In the genomic region with DNA sequence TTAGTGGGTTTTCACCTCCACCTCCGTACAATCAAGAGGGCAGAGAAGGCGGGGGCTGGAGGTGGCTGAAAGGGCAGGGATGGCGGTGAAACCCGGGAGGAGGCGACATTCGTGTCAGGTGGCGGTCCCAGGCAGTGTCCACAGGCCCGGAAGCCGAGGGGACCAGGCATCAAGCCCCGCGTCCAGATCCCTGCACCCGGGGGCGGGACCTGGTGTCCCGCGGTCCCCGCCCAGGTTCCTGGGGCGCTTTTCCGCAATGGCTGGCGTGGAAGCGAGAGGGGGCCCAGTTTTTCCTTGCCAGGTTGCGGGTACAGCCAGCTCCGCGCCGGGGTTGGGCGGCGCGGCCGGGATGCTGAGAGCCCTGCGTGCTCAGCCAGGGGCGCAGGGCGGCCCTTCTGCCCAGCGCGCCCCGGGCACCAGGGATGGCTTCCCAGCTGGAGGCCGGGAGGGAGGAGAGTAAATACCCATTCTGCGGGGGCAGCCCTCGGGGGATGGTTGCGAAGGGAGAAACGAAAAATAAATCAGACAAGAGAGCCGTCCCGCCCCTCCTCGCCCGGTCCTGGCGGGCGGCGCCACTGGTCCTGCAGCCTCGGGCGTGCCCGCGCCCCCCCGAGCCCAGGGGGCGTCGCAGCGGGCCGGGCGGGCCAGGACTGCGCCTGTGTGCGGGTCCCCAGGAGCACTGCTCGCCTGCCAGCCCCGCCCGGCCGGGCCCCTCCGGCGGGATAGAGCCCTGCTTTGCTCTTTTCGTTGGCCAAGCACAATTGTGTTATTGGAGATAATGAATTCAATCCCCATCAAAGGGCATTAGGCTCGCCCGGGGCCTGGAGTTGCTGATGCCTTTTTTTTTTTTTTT, we compare ENCODE assay signal across 11 cellular contexts. TPM values are rescaled to one million over a fixed set of nuclear protein-coding genes. Genes with fewer than 3 reads are reported as not detected.
A peak's percentile ranks its signal among the peaks of the same experiment; 100 is the strongest.
DNase-seq lines count a peak whose midpoint lies in the region; ATAC-seq and TF ChIP-seq lines count a peak whose summit lies in the region.
"Had no signal": no experiment of that assay in that cellular context is flagged by ENCODE, and none has a peak within 500 bp of the region (broad histone marks: within the 10 kb centered on the region; RNA-seq: fewer than 3 reads in every experiment).

No MANE protein-coding gene starts in this region.

- H3K36me3 ChIP-seq in mammary epithelial cell (ENCODE audit: insufficient read depth, low read length), result no peaks in the 10 kb centered on the region
- no peaks in the 10 kb centered on the region for H3K36me3 ChIP-seq in mucosa of stomach (ENCODE audit: control insufficient read depth, insufficient read depth, low read length)
- no peaks in the 10 kb centered on the region for H3K36me3 ChIP-seq in BE2C

- no peaks in the 10 kb centered on the region for H3K79me2 ChIP-seq in mammary epithelial cell (ENCODE audit: insufficient read depth, low read length)

- H4K20me1 ChIP-seq in mammary epithelial cell (ENCODE audit: insufficient read depth, low read length), result no peaks in the 10 kb centered on the region

- H2AFZ ChIP-seq in mammary epithelial cell (ENCODE audit: low read depth, low read length), result no peak overlapping the region

- no peak for TF ChIP-seq CTCF in mammary epithelial cell (conservative IDR thresholded peaks at IDR 0.05 in 1 of 2, IDR thresholded peaks at IDR 0.05 in 1 of 2; ENCODE audit: extremely low read depth in 1 of 2, insufficient read depth in 1 of 2, low read depth in 1 of 2, low read length in 2 of 2)
- no peak for TF ChIP-seq CTCF in BE2C (IDR thresholded peaks at IDR 0.05; ENCODE audit: low read depth, low read length)

- H3K4me2 ChIP-seq in mammary epithelial cell (ENCODE audit: insufficient read depth, low read depth, low read length), result peak overlapping the region; percentile 20

- no TSS peak for BruUV-seq in mammary epithelial cell (replicated peaks; lab: Mats Ljungman, UMichigan)

- intact Hi-C loops in mammary epithelial cell (cut with micrococcal nuclease), result no loop called here
- intact Hi-C loops in activated CD4-positive, alpha-beta memory T cell treated with anti-CD3 and anti-CD28 coated beads for 36 hours (cut with micrococcal nuclease), result no loop called here

- no peak for ATAC-seq in HG03097 (IDR thresholded peaks at IDR 0.05; ENCODE audit: low FRiP score, unreplicated experiment)
- ATAC-seq: activated CD4-positive, CD25-positive, alpha-beta regulatory T cell treated with anti-CD3 and anti-CD28 coated beads, Interleukin-2, amount 50 U/mL, for 24 hours; stimulated activated naive B cell treated with anti-CD40 and anti-IgM and Interleukin-4, amounts not matched to agents 10 μg/mL and 1 μg/mL and 100 μg/mL, for 72 hours had no signal

- no peaks in the 10 kb centered on the region for H3K9me3 Mint-ChIP-seq in activated CD4-positive, alpha-beta memory T cell treated with anti-CD3 and anti-CD28 coated beads for 36 hours
- H3K9me3 Mint-ChIP-seq in activated naive CD4-positive, alpha-beta T cell treated with anti-CD3 and anti-CD28 coated beads, Interleukin-2, amount 10 ng/mL, durations not matched to agents 7 days and 5 days, result no peaks in the 10 kb centered on the region
- H3K9me3 Mint-ChIP-seq: nephron; stimulated activated naive B cell treated with anti-CD40 and anti-IgM and Interleukin-4, amounts not matched to agents 10 μg/mL and 1 μg/mL and 100 μg/mL, for 72 hours had no signal

- H3K27ac Mint-ChIP-seq in activated CD4-positive, alpha-beta memory T cell treated with anti-CD3 and anti-CD28 coated beads for 36 hours, result no peak overlapping the region
- no peak overlapping the region for H3K27ac Mint-ChIP-seq in activated naive CD4-positive, alpha-beta T cell treated with anti-CD3 and anti-CD28 coated beads, Interleukin-2, amount 10 ng/mL, durations not matched to agents 7 days and 5 days
- H3K27ac Mint-ChIP-seq: nephron; stimulated activated naive B cell treated with anti-CD40 and anti-IgM and Interleukin-4, amounts not matched to agents 10 μg/mL and 1 μg/mL and 100 μg/mL, for 72 hours had no signal

- POLR2A ChIA-PET in activated CD4-positive, alpha-beta memory T cell treated with anti-CD3 and anti-CD28 coated beads for 36 hours (lab: Charles Lee), result no interaction called here

- peaks cover 4% of the 10 kb centered on the region for H3K9me3 ChIP-seq in mammary epithelial cell (replicated peaks; ENCODE audit: insufficient read depth, low read length)
- no peaks in the 10 kb centered on the region for H3K9me3 ChIP-seq in mucosa of stomach (ENCODE audit: control insufficient read depth, low read length)
- no peaks in the 10 kb centered on the region for H3K9me3 ChIP-seq in BE2C

- no peak overlapping the region for H3K27ac ChIP-seq in mammary epithelial cell (ENCODE audit: insufficient read depth, low read depth, low read length)

- CTCF ChIA-PET in mammary epithelial cell (lab: Charles Lee; ENCODE audit: low non-redundant PET), result no interaction called here
- CTCF ChIA-PET in activated CD4-positive, alpha-beta memory T cell treated with anti-CD3 and anti-CD28 coated beads for 36 hours (lab: Charles Lee), result no interaction called here
- CTCF ChIA-PET in activated naive CD4-positive, alpha-beta T cell treated with anti-CD3 and anti-CD28 coated beads, Interleukin-2, amount 10 ng/mL, durations not matched to agents 7 days and 5 days (lab: Charles Lee), result no interaction called here

- peaks cover 4% of the 10 kb centered on the region for H3K36me3 Mint-ChIP-seq in activated CD4-positive, alpha-beta memory T cell treated with anti-CD3 and anti-CD28 coated beads for 36 hours
- no peaks in the 10 kb centered on the region for H3K36me3 Mint-ChIP-seq in activated naive CD4-positive, alpha-beta T cell treated with anti-CD3 and anti-CD28 coated beads, Interleukin-2, amount 10 ng/mL, durations not matched to agents 7 days and 5 days
- H3K36me3 Mint-ChIP-seq: stimulated activated naive B cell treated with anti-CD40 and anti-IgM and Interleukin-4, amounts not matched to agents 10 μg/mL and 1 μg/mL and 100 μg/mL, for 72 hours had no signal

- dilution Hi-C loops in mammary epithelial cell (cut with HindIII; ENCODE audit: low sequenced_read_pairs), result no loop called here

- 24% methylated on average over 9 of the region's 67 CpGs for WGBS in mammary epithelial cell (ENCODE audit: low coverage, missing lambda C conversion rate)

- peaks cover 43% of the 10 kb centered on the region for H3K27me3 Mint-ChIP-seq in activated CD4-positive, alpha-beta memory T cell treated with anti-CD3 and anti-CD28 coated beads for 36 hours
- peaks cover 53% of the 10 kb centered on the region for H3K27me3 Mint-ChIP-seq in activated naive CD4-positive, alpha-beta T cell treated with anti-CD3 and anti-CD28 coated beads, Interleukin-2, amount 10 ng/mL, durations not matched to agents 7 days and 5 days

- peak; percentile 77 for DNase-seq in DMS53 (lab: John Stamatoyannopoulos, UW)
- DNase-seq in NCI-H2029 (lab: John Stamatoyannopoulos, UW), result peak; percentile 77
- DNase-seq in mammary epithelial cell, result no peak
- DNase-seq in activated CD4-positive, alpha-beta memory T cell treated with anti-CD3 and anti-CD28 coated beads for 36 hours, result no peak
- DNase-seq in BE2C, result no peak
- no peak for DNase-seq in activated naive CD4-positive, alpha-beta T cell treated with anti-CD3 and anti-CD28 coated beads, Interleukin-2, amount 10 ng/mL, durations not matched to agents 7 days and 5 days
- DNase-seq: stimulated activated naive B cell treated with anti-CD40 and anti-IgM and Interleukin-4, amounts not matched to agents 10 μg/mL and 1 μg/mL and 100 μg/mL, for 72 hours had no signal

- H3K4me1 ChIP-seq in mammary epithelial cell (ENCODE audit: insufficient read depth, low read length), result peaks cover 24% of the 10 kb centered on the region
- peaks cover 15% of the 10 kb centered on the region for H3K4me1 ChIP-seq in mucosa of stomach (ENCODE audit: control insufficient read depth, insufficient read depth, low read length)
- H3K4me1 ChIP-seq in BE2C, result no peaks in the 10 kb centered on the region

- in situ Hi-C loops in mammary epithelial cell (cut with MboI; ENCODE audit: low sequenced_read_pairs in 2 of 2), result no loop called here

- H3K27me3 ChIP-seq in mammary epithelial cell (ENCODE audit: insufficient read depth, low read length) (peaks cover 38% of the 10 kb centered on the region), mucosa of stomach (ENCODE audit: control insufficient read depth, insufficient read depth, low read length) (peaks cover 35% of the 10 kb centered on the region), BE2C (peaks cover 81% of the 10 kb centered on the region)

- H3K9ac ChIP-seq in mammary epithelial cell (ENCODE audit: insufficient read depth, low read length), result no peak overlapping the region
- peak overlapping the region; percentile 87 for H3K9ac ChIP-seq in mucosa of stomach (ENCODE audit: low read length)

- no peak overlapping the region for H3K4me3 ChIP-seq in mammary epithelial cell (replicated peaks in 1 of 3; ENCODE audit: insufficient read depth in 1 of 3, low read depth in 2 of 3, low read length in 3 of 3)
- peak overlapping the region; percentile 71 for H3K4me3 ChIP-seq in mucosa of stomach (ENCODE audit: low read length)
- H3K4me3 ChIP-seq in BE2C (ENCODE audit: low read depth, low read length), result no peak overlapping the region

- no peak overlapping the region for H3K4me3 Mint-ChIP-seq in activated CD4-positive, alpha-beta memory T cell treated with anti-CD3 and anti-CD28 coated beads for 36 hours
- H3K4me3 Mint-ChIP-seq in activated naive CD4-positive, alpha-beta T cell treated with anti-CD3 and anti-CD28 coated beads, Interleukin-2, amount 10 ng/mL, durations not matched to agents 7 days and 5 days, result no peak overlapping the region
- H3K4me3 Mint-ChIP-seq: stimulated activated naive B cell treated with anti-CD40 and anti-IgM and Interleukin-4, amounts not matched to agents 10 μg/mL and 1 μg/mL and 100 μg/mL, for 72 hours had no signal

- no peaks in the 10 kb centered on the region for H3K4me1 Mint-ChIP-seq in activated CD4-positive, alpha-beta memory T cell treated with anti-CD3 and anti-CD28 coated beads for 36 hours (ENCODE audit: low read depth)
- no peaks in the 10 kb centered on the region for H3K4me1 Mint-ChIP-seq in activated naive CD4-positive, alpha-beta T cell treated with anti-CD3 and anti-CD28 coated beads, Interleukin-2, amount 10 ng/mL, durations not matched to agents 7 days and 5 days

RNA-seq across cellular contexts. Expression of gene FOXA1, which starts 11.5 kb away (rescaled TPM):
- under 1 TPM; 0.17 to 0.33 TPM for total RNA-seq in mammary epithelial cell
- 0.09 TPM for polyA plus RNA-seq in mammary epithelial cell
- polyA minus RNA-seq in mammary epithelial cell, result not detected
- under 1 TPM; 0.12 to 0.19 TPM for total RNA-seq in activated CD4-positive, alpha-beta memory T cell treated with anti-CD3 and anti-CD28 coated beads for 36 hours
- polyA plus RNA-seq in BE2C (2012; ENCODE audit: insufficient read depth, insufficient read length, low read depth), result not detected

RNA-seq across cellular contexts. Expression of gene TTC6, which starts 11.8 kb away (rescaled TPM):
- total RNA-seq in mammary epithelial cell, result not detected
- polyA plus RNA-seq in mammary epithelial cell, result not detected
- not detected for polyA minus RNA-seq in mammary epithelial cell
- not detected for total RNA-seq in activated CD4-positive, alpha-beta memory T cell treated with anti-CD3 and anti-CD28 coated beads for 36 hours
- polyA plus RNA-seq in BE2C (2012; ENCODE audit: insufficient read depth, insufficient read length, low read depth), result not detected

Comparison
In these comparisons a context has a peak if more than half of its experiments do, and no peak if none do; other contexts are left out.
1. DNase-seq: peak in DMS53 (single experiment) and NCI-H2029 (single experiment); none in mammary epithelial cell (single experiment), activated CD4-positive, alpha-beta memory T cell treated with anti-CD3 and anti-CD28 coated beads for 36 hours (single experiment), BE2C (single experiment) and activated naive CD4-positive, alpha-beta T cell treated with anti-CD3 and anti-CD28 coated beads, Interleukin-2, amount 10 ng/mL, durations not matched to agents 7 days and 5 days (single experiment).